8 cellular contexts compared by ENCODE assay signal in the genomic region with DNA sequence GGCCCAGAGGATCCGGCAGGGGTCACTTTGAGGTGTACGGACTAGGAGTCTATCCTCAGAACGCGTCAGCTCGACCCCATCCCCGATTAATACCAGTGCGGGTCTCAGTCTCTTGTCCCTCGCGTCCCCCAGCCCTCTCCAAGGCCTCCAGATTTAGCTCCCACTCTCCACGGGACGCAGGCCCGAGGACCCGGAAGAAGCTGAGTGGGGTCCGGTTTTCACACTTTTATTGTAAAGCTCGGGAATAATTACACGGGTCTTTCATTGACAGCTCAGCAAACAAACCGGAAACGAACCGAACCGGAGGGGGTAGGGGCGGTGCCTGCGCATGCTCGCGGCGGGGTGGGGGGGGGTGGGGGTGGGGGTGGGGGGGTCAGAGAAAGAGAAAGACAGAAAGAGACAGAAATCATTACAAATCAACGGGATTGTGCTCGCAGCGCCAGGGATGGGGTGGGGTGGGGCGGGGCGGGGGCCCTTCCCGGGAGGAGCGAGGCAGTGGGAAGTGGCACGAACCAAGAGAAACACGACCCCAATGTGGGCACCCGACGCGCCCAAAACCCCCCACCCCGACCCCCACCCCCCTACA. TPM values are rescaled to one million over a fixed set of nuclear protein-coding genes. Genes with fewer than 3 reads are reported as not detected.
A peak's percentile ranks its signal among the peaks of the same experiment; 100 is the strongest.
DNase-seq lines count a peak whose midpoint lies in the region; ATAC-seq and TF ChIP-seq lines count a peak whose summit lies in the region.

No MANE protein-coding gene starts in this region.

- peak overlapping the region; percentile 84 for H3K4me3 Mint-ChIP-seq in T-helper 1 cell treated with Interleukin-12 subunit alpha and Interleukin-12 subunit beta and Interleukin-4 antibody, amounts not matched to agents 30 μg/mL and 1 μg/mL, for 36 hours

- no peaks in the 10 kb centered on the region for H3K9me3 Mint-ChIP-seq in T-helper 1 cell treated with Interleukin-12 subunit alpha and Interleukin-12 subunit beta and Interleukin-4 antibody, amounts not matched to agents 30 μg/mL and 1 μg/mL, for 36 hours

- H3K36me3 ChIP-seq in left lung, result peaks cover 0 to 12% of the 10 kb centered on the region in 2 donors

- TF ChIP-seq CTCF in choroid plexus epithelial cell (conservative IDR thresholded peaks at IDR 0.05; ENCODE audit: low read depth, low read length), result no peak
- no peak for TF ChIP-seq CTCF in left lung (IDR thresholded peaks at IDR 0.05)

- H3K9me3 ChIP-seq in left lung, result no peaks in the 10 kb centered on the region

- peak overlapping the region; percentile 85 for H3K27ac Mint-ChIP-seq in T-helper 1 cell treated with Interleukin-12 subunit alpha and Interleukin-12 subunit beta and Interleukin-4 antibody, amounts not matched to agents 30 μg/mL and 1 μg/mL, for 36 hours

- intact Hi-C loops in left lung (cut with DNase I), result no loop called here

- H3K4me1 Mint-ChIP-seq in T-helper 1 cell treated with Interleukin-12 subunit alpha and Interleukin-12 subunit beta and Interleukin-4 antibody, amounts not matched to agents 30 μg/mL and 1 μg/mL, for 36 hours (ENCODE audit: low read depth), result peaks cover 12% of the 10 kb centered on the region

- H3K4me3 ChIP-seq in choroid plexus epithelial cell (ENCODE audit: low read depth, low read length), result peak overlapping the region; percentile 77
- peak overlapping the region; percentile 54 to 55 for H3K4me3 ChIP-seq in left lung

- H3K4me1 ChIP-seq in left lung, result peaks cover 15 to 47% of the 10 kb centered on the region in 2 donors

- H3K27me3 Mint-ChIP-seq in T-helper 1 cell treated with Interleukin-12 subunit alpha and Interleukin-12 subunit beta and Interleukin-4 antibody, amounts not matched to agents 30 μg/mL and 1 μg/mL, for 36 hours (ENCODE audit: low read depth), result peaks cover 3% of the 10 kb centered on the region

- H3K36me3 Mint-ChIP-seq in T-helper 1 cell treated with Interleukin-12 subunit alpha and Interleukin-12 subunit beta and Interleukin-4 antibody, amounts not matched to agents 30 μg/mL and 1 μg/mL, for 36 hours (ENCODE audit: low read depth), result no peaks in the 10 kb centered on the region

- ATAC-seq in HG03460 (IDR thresholded peaks at IDR 0.05; ENCODE audit: unreplicated experiment) (peak; percentile 10), left lung (peak; percentile 36)

- H3K27me3 ChIP-seq in left lung, result peaks cover 0 to 22% of the 10 kb centered on the region in 2 donors

- H3K27ac ChIP-seq in left lung, result peak overlapping the region; percentile 84 to 94

- DNase-seq in activated T-cell treated with anti-CD3 and anti-CD28 coated beads for 24 hours (ENCODE audit: low read depth) (peak; percentile 3), choroid plexus epithelial cell (ENCODE audit: low read depth) (peak; percentile 61), left lung (no peak), GOT3 (lab: John Stamatoyannopoulos, UW) (no peak)
- DNase-seq in activated T-cell treated with anti-CD3 and anti-CD28 coated beads, Interleukin-2, amount 50 U/mL, for 48 hours, result no peak
- peak; percentile 14 for DNase-seq in stimulated activated CD8-positive, alpha-beta memory T cell treated with anti-CD3 and anti-CD28 coated beads, Interleukin-4, amount 100 ng/mL, for 24 hours (ENCODE audit: low read depth)

RNA-seq across cellular contexts. Expression of gene PCDH1, which starts 27.9 kb away (rescaled TPM):
- total RNA-seq in left lung, result 10 to 100 TPM; 55.2 to 65.0 TPM

Comparison
In these comparisons a context has a peak if more than half of its experiments do, and no peak if none do; other contexts are left out.
1. DNase-seq: peak in activated T-cell treated with anti-CD3 and anti-CD28 coated beads for 24 hours (single experiment), choroid plexus epithelial cell (single experiment) and stimulated activated CD8-positive, alpha-beta memory T cell treated with anti-CD3 and anti-CD28 coated beads, Interleukin-4, amount 100 ng/mL, for 24 hours (single experiment); none in activated T-cell treated with anti-CD3 and anti-CD28 coated beads, Interleukin-2, amount 50 U/mL, for 48 hours (0 of 2), left lung (0 of 2) and GOT3 (single experiment).